Comparison of ENCODE assay signal across 20 cellular contexts in genomic region chr16:31479752-31480151, GRCh38. TPM values are rescaled to one million over a fixed set of nuclear protein-coding genes. Genes with fewer than 3 reads are reported as not detected.
A peak's percentile ranks its signal among the peaks of the same experiment; 100 is the strongest.
DNase-seq lines count a peak whose midpoint lies in the region; ATAC-seq, FAIRE-seq and TF ChIP-seq lines count a peak whose summit lies in the region.
"Had no signal": no experiment of that assay in that cellular context is flagged by ENCODE, and none has a peak within 500 bp of the region (broad histone marks: within the 10 kb centered on the region; RNA-seq: fewer than 3 reads in every experiment).

No MANE protein-coding gene starts in this region.

- TF ChIP-seq EP300 in HepG2 (IDR thresholded peaks at IDR 0.05; ENCODE audit: low read depth in 2 of 2, low read length in 2 of 2), result no peak
- no peak for TF ChIP-seq EP300 in HepG2 (CRISPR knock-in tag; IDR thresholded peaks at IDR 0.05; ENCODE audit: borderline replicate concordance)

- no peak for TF ChIP-seq POLR2A in HepG2 (IDR thresholded peaks at IDR 0.05; ENCODE audit: insufficient read depth in 1 of 2, low read depth in 2 of 2, low read length in 2 of 2)
- no peak for TF ChIP-seq POLR2A in right lobe of liver (IDR thresholded peaks at IDR 0.05)

- no peak overlapping the region for H3K27ac ChIP-seq in HepG2 (ENCODE audit: extremely low read length, insufficient read depth, low read length)
- H3K27ac ChIP-seq in right lobe of liver, result no peak overlapping the region
- H3K27ac ChIP-seq in osteoblast (ENCODE audit: low read depth, low read length), result no peak overlapping the region

- POLR2A ChIA-PET in HepG2 (lab: Yijun Ruan, JAX), result no interaction called here

- no peak overlapping the region for H3K9ac ChIP-seq in HepG2 (ENCODE audit: insufficient read depth, low read depth, low read length)

- no peak for ATAC-seq in HepG2
- no peak for ATAC-seq in right lobe of liver
- ATAC-seq: GM23338 had no signal

- H3K79me2 ChIP-seq in HepG2 (ENCODE audit: insufficient read depth, low read length) (no peaks in the 10 kb centered on the region), osteoblast (ENCODE audit: insufficient read depth, low read length) (peaks cover 2% of the 10 kb centered on the region)

- no peak overlapping the region for H3K4me3 ChIP-seq in HepG2 (replicated peaks in 1 of 3; ENCODE audit: insufficient read depth in 1 of 3, low read depth in 2 of 3, low read length in 3 of 3)
- no peak overlapping the region for H3K4me3 ChIP-seq in right lobe of liver
- H3K4me3 ChIP-seq in bronchial epithelial cell (ENCODE audit: low read depth, low read length), result no peak overlapping the region
- H3K4me3 ChIP-seq in osteoblast (ENCODE audit: insufficient read depth, low read length), result no peak overlapping the region
- no peak overlapping the region for H3K4me3 ChIP-seq in MG63
- H3K4me3 ChIP-seq: GM23338 had no signal

- H3K27me3 ChIP-seq in HepG2 (ENCODE audit: control insufficient read depth in 1 of 2, insufficient read depth in 2 of 2, low read length in 2 of 2), result peaks cover 0 to 21% of the 10 kb centered on the region in 2 experiments; a peak in 4 of 5 replicates
- no peaks in the 10 kb centered on the region for H3K27me3 ChIP-seq in right lobe of liver
- peaks cover 2% of the 10 kb centered on the region for H3K27me3 ChIP-seq in bronchial epithelial cell (ENCODE audit: control insufficient read depth, insufficient read depth, low read length)
- H3K27me3 ChIP-seq in osteoblast (ENCODE audit: insufficient read depth, low read length), result peaks cover 3% of the 10 kb centered on the region
- H3K27me3 ChIP-seq in MG63, result no peaks in the 10 kb centered on the region; the same call in 1 of the 2 replicates
- H3K27me3 ChIP-seq: BE2C had no signal

- H3K9me3 ChIP-seq in HepG2 (ENCODE audit: low read length) (no peaks in the 10 kb centered on the region), right lobe of liver (no peaks in the 10 kb centered on the region), osteoblast (ENCODE audit: low read depth, low read length) (no peaks in the 10 kb centered on the region), MG63 (no peaks in the 10 kb centered on the region)
- H3K9me3 ChIP-seq: BE2C, Caco-2 had no signal

- CTCF ChIA-PET in HepG2 (lab: Yijun Ruan, JAX; ENCODE audit: low intra/inter-chr PET ratio, low total read pairs), result no interaction called here

- H3K4me1 ChIP-seq in HepG2 (ENCODE audit: insufficient read depth, low read length) (peaks cover 63% of the 10 kb centered on the region), right lobe of liver (peaks cover 0 to 17% (median 2%) of the 10 kb centered on the region in 4 donors), osteoblast (ENCODE audit: insufficient read depth, low read length) (no peaks in the 10 kb centered on the region)
- H3K4me1 ChIP-seq: BE2C had no signal

- intact Hi-C loops in HepG2 (cut with micrococcal nuclease; ENCODE audit: unreplicated experiment) (loop anchor here (5.0 kb wide), 1 partner anchor 218 kb away; no protein-coding TSS in a partner anchor), right lobe of liver (cut with DNase I) (loop anchor here in 1 of 2 donors (10.0 kb wide), 1 partner anchor 215 kb away; no protein-coding TSS in a partner anchor)

- FAIRE-seq in HepG2 (lab: Jason Lieb, UNC) (no peak), bronchial epithelial cell (lab: Jason Lieb, UNC) (peak; percentile 64)
- FAIRE-seq: D721Med, H54 had no signal

- no TSS peak for BruUV-seq in HepG2 (replicated peaks; lab: Mats Ljungman, UMichigan)

- H2AFZ ChIP-seq in HepG2 (ENCODE audit: low read length) (no peak overlapping the region), osteoblast (ENCODE audit: low read length) (no peak overlapping the region)
- H2AFZ ChIP-seq: GM23338 had no signal

- no peaks in the 10 kb centered on the region for H3K36me3 ChIP-seq in HepG2 (replicated peaks in 1 of 2; ENCODE audit: control insufficient read depth in 1 of 2, insufficient read depth in 2 of 2, low read length in 2 of 2)
- H3K36me3 ChIP-seq in right lobe of liver, result no peaks in the 10 kb centered on the region
- H3K36me3 ChIP-seq in bronchial epithelial cell (ENCODE audit: control insufficient read depth, insufficient read depth, low read length), result peaks cover 11% of the 10 kb centered on the region
- peaks cover 30% of the 10 kb centered on the region for H3K36me3 ChIP-seq in osteoblast (ENCODE audit: insufficient read depth, low read length)
- H3K36me3 ChIP-seq in MG63, result peaks cover 29% of the 10 kb centered on the region
- H3K36me3 ChIP-seq: BE2C had no signal

- DNase-seq in HepG2 (ENCODE audit: low spot score), result no peak
- DNase-seq in right lobe of liver, result no peak
- no peak for DNase-seq in bronchial epithelial cell (ENCODE audit: low read depth)
- DNase-seq in osteoblast (ENCODE audit: insufficient read length, low spot score, missing footprints), result peak; percentile 80
- DNase-seq in MG63, result no peak
- no peak for DNase-seq in amygdala (lab: John Stamatoyannopoulos, UW)
- DNase-seq: BE2C; C1 segment of cervical spinal cord; Caco-2; CD4-positive, CD25-positive, alpha-beta regulatory T cell; DMS153; DMS79; GDM1; HCEC 1CT had no signal

- TF ChIP-seq CTCF in HepG2 (CRISPR knock-in tag; IDR thresholded peaks at IDR 0.05) (no peak), right lobe of liver (IDR thresholded peaks at IDR 0.05) (no peak), bronchial epithelial cell (IDR thresholded peaks at IDR 0.05; ENCODE audit: insufficient read depth, low read length, severe bottlenecking) (no peak), osteoblast (IDR thresholded peaks at IDR 0.05; ENCODE audit: extremely low read depth, low read depth, low read length) (no peak)

- 65% methylated on average over 9 of the region's 9 CpGs for WGBS in HepG2 (ENCODE audit: low lambda C conversion rate)
- WGBS in right lobe of liver (ENCODE audit: insufficient coverage, low coverage, low lambda C conversion rate, missing lambda C conversion rate), result 78% methylated on average over 6 of the region's 9 CpGs

- no peaks in the 10 kb centered on the region for H4K20me1 ChIP-seq in HepG2 (ENCODE audit: insufficient read depth, low read length)
- peaks cover 25% of the 10 kb centered on the region for H4K20me1 ChIP-seq in osteoblast (ENCODE audit: insufficient read depth, low read length)

- H3K4me2 ChIP-seq in HepG2 (ENCODE audit: low read depth, low read length) (no peak overlapping the region), osteoblast (ENCODE audit: insufficient read depth, low read length) (no peak overlapping the region)
- H3K4me2 ChIP-seq: GM23338 had no signal

- TF ChIP-seq RAD21 in HepG2 (CRISPR knock-in tag; IDR thresholded peaks at IDR 0.05), result no peak

- in situ Hi-C loops in HepG2 (cut with HindIII; ENCODE audit: extremely low pct_ligation_motif_present, low pct_unique_long_range_greater_than_20kb), result no loop called here

RNA-seq across cellular contexts. Expression of gene SLC5A2, which starts 3.2 kb away (rescaled TPM):
- total RNA-seq in HepG2 (2016; rRNA removed; fragmentation: Illumina TruSeq; extraction: Trizol), result 0.44 and 0.97 TPM in 2 replicates
- 0.30 and 0.44 TPM in 2 replicates for total RNA-seq in HepG2 (2016; cell fraction: cytosol; rRNA removed; fragmentation: Illumina TruSeq; extraction: Trizol; ENCODE audit: low read depth)
- total RNA-seq in HepG2 (2016; cell fraction: insoluble cytoplasmic fraction; rRNA removed; fragmentation: Illumina TruSeq; extraction: Trizol), result 0.97 TPM in 1 of 2 replicates, not detected in the other
- total RNA-seq in HepG2 (2016; cell fraction: membrane; rRNA removed; fragmentation: Illumina TruSeq; extraction: Trizol), result 0.53 and 0.72 TPM in 2 replicates
- total RNA-seq in HepG2 (2016; cell fraction: nucleus; rRNA removed; fragmentation: Illumina TruSeq; extraction: Trizol), result 0.81 and 2.1 TPM in 2 replicates
- 0.24 and 0.64 TPM in 2 replicates for polyA plus RNA-seq in HepG2 (2011; rRNA removed)
- polyA plus RNA-seq in HepG2 (2011; cell fraction: cytosol; rRNA removed), result 0.10 and 0.27 TPM in 2 replicates
- polyA plus RNA-seq in HepG2 (2011; cell fraction: nucleus; rRNA removed), result 3.9 and 6.8 TPM in 2 replicates
- 2.0 and 11.8 TPM in 2 replicates for polyA plus RNA-seq in HepG2 (2012)
- 0.08 and 0.14 TPM in 2 replicates for polyA plus RNA-seq in HepG2 (2016; cell fraction: cytosol; fragmentation: Illumina TruSeq; extraction: Trizol; ENCODE audit: low read depth)
- polyA plus RNA-seq in HepG2 (2016; cell fraction: insoluble cytoplasmic fraction; fragmentation: Illumina TruSeq; extraction: Trizol; ENCODE audit: low read depth), result 0.51 TPM in 1 of 2 replicates, not detected in the other
- polyA plus RNA-seq in HepG2 (2016; cell fraction: membrane; fragmentation: Illumina TruSeq; extraction: Trizol; ENCODE audit: low read depth), result 0.20 and 0.42 TPM in 2 replicates
- 3.2 TPM in 2 replicates for polyA plus RNA-seq in HepG2 (2016; cell fraction: nucleus; fragmentation: Illumina TruSeq; extraction: Trizol; ENCODE audit: insufficient read depth, low read depth)
- 0.09 and 1.2 TPM in 2 replicates for polyA minus RNA-seq in HepG2 (2011; rRNA and poly(A)+ RNA removed; ENCODE audit: low replicate concordance)
- not detected in 2 replicates for polyA minus RNA-seq in HepG2 (2011; cell fraction: cytosol; rRNA and poly(A)+ RNA removed)
- polyA minus RNA-seq in HepG2 (2011; cell fraction: nucleus; rRNA and poly(A)+ RNA removed), result 0.77 and 0.87 TPM in 2 replicates
- under 1 TPM in 3 of 6 experiments, not detected in 3; 0.07 to 0.14 (median 0.12) TPM for total RNA-seq in right lobe of liver
- total RNA-seq in bronchial epithelial cell, result under 0.01 TPM in 1 of 2 replicates, not detected in the other
- total RNA-seq in osteoblast, result not detected in 2 replicates
- not detected in 2 replicates for total RNA-seq in MG63 (2014; rRNA removed; shearing (Covaris generic); ENCODE audit: low replicate concordance)
- total RNA-seq: A172, Daoy had no signal

RNA-seq across cellular contexts. Expression of gene TGFB1I1, which starts 7.8 kb away (rescaled TPM):
- total RNA-seq in HepG2 (2016; rRNA removed; fragmentation: Illumina TruSeq; extraction: Trizol) (0.52 and 0.80 TPM in 2 replicates), right lobe of liver (1 to 10 TPM; 1.9 to 7.9 (median 6.7) TPM), bronchial epithelial cell (1.6 and 2.8 TPM in 2 replicates), osteoblast (60.1 and 70.4 TPM in 2 replicates)
- 0.53 and 0.61 TPM in 2 replicates for total RNA-seq in HepG2 (2016; cell fraction: cytosol; rRNA removed; fragmentation: Illumina TruSeq; extraction: Trizol; ENCODE audit: low read depth)
- 0.31 and 0.87 TPM in 2 replicates for total RNA-seq in HepG2 (2016; cell fraction: insoluble cytoplasmic fraction; rRNA removed; fragmentation: Illumina TruSeq; extraction: Trizol)
- 0.72 and 0.80 TPM in 2 replicates for total RNA-seq in HepG2 (2016; cell fraction: membrane; rRNA removed; fragmentation: Illumina TruSeq; extraction: Trizol)
- 0.84 and 0.97 TPM in 2 replicates for total RNA-seq in HepG2 (2016; cell fraction: nucleus; rRNA removed; fragmentation: Illumina TruSeq; extraction: Trizol)
- 2.9 TPM in 2 replicates for polyA plus RNA-seq in HepG2 (2011; rRNA removed)
- 2.2 and 2.6 TPM in 2 replicates for polyA plus RNA-seq in HepG2 (2011; cell fraction: cytosol; rRNA removed)
- polyA plus RNA-seq in HepG2 (2011; cell fraction: nucleus; rRNA removed), result 6.8 and 7.8 TPM in 2 replicates
- 0.55 and 1.2 TPM in 2 replicates for polyA plus RNA-seq in HepG2 (2012)
- 1.5 and 2.0 TPM in 2 replicates for polyA plus RNA-seq in HepG2 (2016; cell fraction: cytosol; fragmentation: Illumina TruSeq; extraction: Trizol; ENCODE audit: low read depth)
- 1.0 and 1.6 TPM in 2 replicates for polyA plus RNA-seq in HepG2 (2016; cell fraction: insoluble cytoplasmic fraction; fragmentation: Illumina TruSeq; extraction: Trizol; ENCODE audit: low read depth)
- polyA plus RNA-seq in HepG2 (2016; cell fraction: membrane; fragmentation: Illumina TruSeq; extraction: Trizol; ENCODE audit: low read depth), result 1.6 and 2.4 TPM in 2 replicates
- polyA plus RNA-seq in HepG2 (2016; cell fraction: nucleus; fragmentation: Illumina TruSeq; extraction: Trizol; ENCODE audit: insufficient read depth, low read depth), result 1.2 and 2.2 TPM in 2 replicates
- 1.8 and 12.1 TPM in 2 replicates for polyA minus RNA-seq in HepG2 (2011; rRNA and poly(A)+ RNA removed; ENCODE audit: low replicate concordance)
- 1.4 and 3.0 TPM in 2 replicates for polyA minus RNA-seq in HepG2 (2011; cell fraction: cytosol; rRNA and poly(A)+ RNA removed)
- polyA minus RNA-seq in HepG2 (2011; cell fraction: nucleus; rRNA and poly(A)+ RNA removed), result 1.2 and 3.4 TPM in 2 replicates
- total RNA-seq in MG63 (2014; rRNA removed; shearing (Covaris generic); ENCODE audit: low replicate concordance), result 39.1 and 48.1 TPM in 2 replicates

RNA-seq across cellular contexts. Expression of gene ARMC5, which starts 20.5 kb away (rescaled TPM):
- total RNA-seq in HepG2 (2016; rRNA removed; fragmentation: Illumina TruSeq; extraction: Trizol), result 13.0 and 22.3 TPM in 2 replicates
- total RNA-seq in HepG2 (2016; cell fraction: cytosol; rRNA removed; fragmentation: Illumina TruSeq; extraction: Trizol; ENCODE audit: low read depth), result 2.5 and 3.1 TPM in 2 replicates
- total RNA-seq in HepG2 (2016; cell fraction: insoluble cytoplasmic fraction; rRNA removed; fragmentation: Illumina TruSeq; extraction: Trizol), result 10.7 and 21.4 TPM in 2 replicates
- total RNA-seq in HepG2 (2016; cell fraction: membrane; rRNA removed; fragmentation: Illumina TruSeq; extraction: Trizol), result 5.2 and 6.5 TPM in 2 replicates
- 20.2 and 21.0 TPM in 2 replicates for total RNA-seq in HepG2 (2016; cell fraction: nucleus; rRNA removed; fragmentation: Illumina TruSeq; extraction: Trizol)
- polyA plus RNA-seq in HepG2 (2011; rRNA removed), result 10.8 and 11.9 TPM in 2 replicates
- polyA plus RNA-seq in HepG2 (2011; cell fraction: cytosol; rRNA removed), result 6.1 and 8.8 TPM in 2 replicates
- 83.4 and 108 TPM in 2 replicates for polyA plus RNA-seq in HepG2 (2011; cell fraction: nucleus; rRNA removed)
- polyA plus RNA-seq in HepG2 (2012), result 6.3 and 9.1 TPM in 2 replicates
- polyA plus RNA-seq in HepG2 (2016; cell fraction: cytosol; fragmentation: Illumina TruSeq; extraction: Trizol; ENCODE audit: low read depth), result 1.9 and 2.5 TPM in 2 replicates
- polyA plus RNA-seq in HepG2 (2016; cell fraction: insoluble cytoplasmic fraction; fragmentation: Illumina TruSeq; extraction: Trizol; ENCODE audit: low read depth), result 13.4 and 15.6 TPM in 2 replicates
- polyA plus RNA-seq in HepG2 (2016; cell fraction: membrane; fragmentation: Illumina TruSeq; extraction: Trizol; ENCODE audit: low read depth), result 3.6 and 4.2 TPM in 2 replicates
- polyA plus RNA-seq in HepG2 (2016; cell fraction: nucleus; fragmentation: Illumina TruSeq; extraction: Trizol; ENCODE audit: insufficient read depth, low read depth), result 51.3 and 57.5 TPM in 2 replicates
- 7.1 and 29.7 TPM in 2 replicates for polyA minus RNA-seq in HepG2 (2011; rRNA and poly(A)+ RNA removed; ENCODE audit: low replicate concordance)
- 6.3 and 6.8 TPM in 2 replicates for polyA minus RNA-seq in HepG2 (2011; cell fraction: cytosol; rRNA and poly(A)+ RNA removed)
- polyA minus RNA-seq in HepG2 (2011; cell fraction: nucleus; rRNA and poly(A)+ RNA removed), result 19.5 and 24.3 TPM in 2 replicates
- 10 to 100 TPM in 3 of 6 experiments, 1 to 10 TPM in 3; 3.9 to 20.9 (median 11.0) TPM for total RNA-seq in right lobe of liver
- 4.2 and 8.4 TPM in 2 replicates for total RNA-seq in bronchial epithelial cell
- 10.6 and 12.7 TPM in 2 replicates for total RNA-seq in osteoblast
- 11.3 and 12.7 TPM in 2 replicates for total RNA-seq in MG63 (2014; rRNA removed; shearing (Covaris generic); ENCODE audit: low replicate concordance)

RNA-seq across cellular contexts. Expression of gene RUSF1, which starts 28.4 kb away (rescaled TPM):
- total RNA-seq in HepG2 (2016; rRNA removed; fragmentation: Illumina TruSeq; extraction: Trizol), result 18.3 and 40.8 TPM in 2 replicates
- 8.5 and 8.7 TPM in 2 replicates for total RNA-seq in HepG2 (2016; cell fraction: cytosol; rRNA removed; fragmentation: Illumina TruSeq; extraction: Trizol; ENCODE audit: low read depth)
- total RNA-seq in HepG2 (2016; cell fraction: insoluble cytoplasmic fraction; rRNA removed; fragmentation: Illumina TruSeq; extraction: Trizol), result 16.7 and 41.4 TPM in 2 replicates
- total RNA-seq in HepG2 (2016; cell fraction: membrane; rRNA removed; fragmentation: Illumina TruSeq; extraction: Trizol), result 10.5 and 11.4 TPM in 2 replicates
- total RNA-seq in HepG2 (2016; cell fraction: nucleus; rRNA removed; fragmentation: Illumina TruSeq; extraction: Trizol), result 48.9 and 60.3 TPM in 2 replicates
- 50.2 and 69.9 TPM in 2 replicates for polyA plus RNA-seq in HepG2 (2011; rRNA removed)
- polyA plus RNA-seq in HepG2 (2011; cell fraction: cytosol; rRNA removed), result 28.1 and 38.9 TPM in 2 replicates
- 352 and 416 TPM in 2 replicates for polyA plus RNA-seq in HepG2 (2011; cell fraction: nucleus; rRNA removed)
- polyA plus RNA-seq in HepG2 (2012), result 53.4 and 53.6 TPM in 2 replicates
- 5.4 TPM in 2 replicates for polyA plus RNA-seq in HepG2 (2016; cell fraction: cytosol; fragmentation: Illumina TruSeq; extraction: Trizol; ENCODE audit: low read depth)
- 15.6 and 18.6 TPM in 2 replicates for polyA plus RNA-seq in HepG2 (2016; cell fraction: insoluble cytoplasmic fraction; fragmentation: Illumina TruSeq; extraction: Trizol; ENCODE audit: low read depth)
- 8.3 and 8.9 TPM in 2 replicates for polyA plus RNA-seq in HepG2 (2016; cell fraction: membrane; fragmentation: Illumina TruSeq; extraction: Trizol; ENCODE audit: low read depth)
- polyA plus RNA-seq in HepG2 (2016; cell fraction: nucleus; fragmentation: Illumina TruSeq; extraction: Trizol; ENCODE audit: insufficient read depth, low read depth), result 132 and 141 TPM in 2 replicates
- 53.9 and 91.0 TPM in 2 replicates for polyA minus RNA-seq in HepG2 (2011; rRNA and poly(A)+ RNA removed; ENCODE audit: low replicate concordance)
- polyA minus RNA-seq in HepG2 (2011; cell fraction: cytosol; rRNA and poly(A)+ RNA removed), result 21.0 and 32.2 TPM in 2 replicates
- 61.2 and 62.3 TPM in 2 replicates for polyA minus RNA-seq in HepG2 (2011; cell fraction: nucleus; rRNA and poly(A)+ RNA removed)
- total RNA-seq in right lobe of liver, result 10 to 100 TPM; 35.8 to 70.3 (median 54.5) TPM
- total RNA-seq in bronchial epithelial cell, result 26.9 TPM in 2 replicates
- total RNA-seq in osteoblast, result 48.5 and 53.0 TPM in 2 replicates
- 20.6 and 27.9 TPM in 2 replicates for total RNA-seq in MG63 (2014; rRNA removed; shearing (Covaris generic); ENCODE audit: low replicate concordance)

RNA-seq across cellular contexts. Expression of gene ZNF843, which starts 37.2 kb away (rescaled TPM):
- not detected in 2 replicates for total RNA-seq in HepG2 (2016; rRNA removed; fragmentation: Illumina TruSeq; extraction: Trizol)
- total RNA-seq in HepG2 (2016; cell fraction: cytosol; rRNA removed; fragmentation: Illumina TruSeq; extraction: Trizol; ENCODE audit: low read depth), result 0.20 TPM in 1 of 2 replicates, not detected in the other
- total RNA-seq in HepG2 (2016; cell fraction: insoluble cytoplasmic fraction; rRNA removed; fragmentation: Illumina TruSeq; extraction: Trizol), result not detected in 2 replicates
- not detected in 2 replicates for total RNA-seq in HepG2 (2016; cell fraction: membrane; rRNA removed; fragmentation: Illumina TruSeq; extraction: Trizol)
- not detected in 2 replicates for total RNA-seq in HepG2 (2016; cell fraction: nucleus; rRNA removed; fragmentation: Illumina TruSeq; extraction: Trizol)
- 0.03 and 0.04 TPM in 2 replicates for polyA plus RNA-seq in HepG2 (2011; rRNA removed)
- polyA plus RNA-seq in HepG2 (2011; cell fraction: cytosol; rRNA removed), result 0.04 TPM in 1 of 2 replicates, not detected in the other
- polyA plus RNA-seq in HepG2 (2011; cell fraction: nucleus; rRNA removed), result not detected in 2 replicates
- polyA plus RNA-seq in HepG2 (2012), result not detected in 2 replicates
- polyA plus RNA-seq in HepG2 (2016; cell fraction: cytosol; fragmentation: Illumina TruSeq; extraction: Trizol; ENCODE audit: low read depth), result not detected in 2 replicates
- polyA plus RNA-seq in HepG2 (2016; cell fraction: insoluble cytoplasmic fraction; fragmentation: Illumina TruSeq; extraction: Trizol; ENCODE audit: low read depth), result not detected in 2 replicates
- polyA plus RNA-seq in HepG2 (2016; cell fraction: membrane; fragmentation: Illumina TruSeq; extraction: Trizol; ENCODE audit: low read depth), result not detected in 2 replicates
- polyA plus RNA-seq in HepG2 (2016; cell fraction: nucleus; fragmentation: Illumina TruSeq; extraction: Trizol; ENCODE audit: insufficient read depth, low read depth), result not detected in 2 replicates
- polyA minus RNA-seq in HepG2 (2011; rRNA and poly(A)+ RNA removed; ENCODE audit: low replicate concordance), result 0.12 TPM in 1 of 2 replicates, not detected in the other
- polyA minus RNA-seq in HepG2 (2011; cell fraction: cytosol; rRNA and poly(A)+ RNA removed), result not detected in 2 replicates
- polyA minus RNA-seq in HepG2 (2011; cell fraction: nucleus; rRNA and poly(A)+ RNA removed), result not detected in 2 replicates
- total RNA-seq in right lobe of liver, result under 1 TPM; 0.19 to 0.68 (median 0.36) TPM
- under 0.01 and 0.13 TPM in 2 replicates for total RNA-seq in bronchial epithelial cell
- 1.1 and 1.2 TPM in 2 replicates for total RNA-seq in osteoblast
- not detected in 2 replicates for total RNA-seq in MG63 (2014; rRNA removed; shearing (Covaris generic); ENCODE audit: low replicate concordance)
- total RNA-seq: A172, Daoy, GM23338, HT-29 had no signal
- polyA plus RNA-seq: GM23338 had no signal
